In the genomic region with DNA sequence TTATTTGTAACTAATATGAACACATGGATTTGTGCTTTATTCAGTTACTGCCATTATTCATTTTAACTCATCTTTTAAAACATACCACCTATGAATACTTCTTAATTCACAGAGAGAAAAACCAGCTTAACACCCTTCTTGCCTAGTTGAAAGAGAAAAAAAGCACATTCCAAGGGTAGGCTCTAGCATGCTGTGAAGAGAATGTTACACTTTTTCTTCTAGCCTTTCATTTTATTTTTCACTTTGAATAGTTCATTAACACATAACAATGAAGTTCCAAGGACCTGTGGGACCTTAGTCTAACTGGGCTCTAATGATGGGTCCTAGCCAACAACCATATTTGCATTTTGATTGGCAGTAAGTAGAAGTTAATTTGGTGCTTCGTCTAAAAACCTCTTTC, we compare ENCODE assay signal across 28 cellular contexts.
"Had no signal": no experiment of that assay in that cellular context is flagged by ENCODE, and none has a peak within 500 bp of the region (broad histone marks: within the 10 kb centered on the region; RNA-seq: fewer than 3 reads in every experiment).

No MANE protein-coding gene starts in this region.

- H3K9me3 ChIP-seq: Peyer's patch, SJSA1, SK-N-SH had no signal

- H3K4me3 ChIP-seq: Peyer's patch, SJSA1 had no signal

- ATAC-seq: activated naive CD8-positive, alpha-beta T cell treated with anti-CD3 and anti-CD28 coated beads, Interleukin-2, amount 50 U/mL, for 24 hours; activated T-cell treated with anti-CD3 and anti-CD28 coated beads, Interleukin-2, amount 50 U/mL, for 4 hours; PC-3 had no signal

- H3K36me3 ChIP-seq: brain microvascular endothelial cell, Peyer's patch, SJSA1 had no signal

- H3K27ac ChIP-seq: brain microvascular endothelial cell, Peyer's patch, SJSA1 had no signal

- H3K4me2 ChIP-seq: SK-N-SH had no signal

- DNase-seq: activated B cell treated with CpG ODN at 0.5 μM for 24 hours; activated CD4-positive, alpha-beta memory T cell treated with anti-CD3 and anti-CD28 coated beads for 36 hours; activated CD4-positive, alpha-beta T cell treated with anti-CD3 and anti-CD28 coated beads for 4 hours; activated CD4-positive, alpha-beta T cell treated with anti-CD3 and anti-CD28 coated beads, Interleukin-2, amount 50 U/mL, for 1 hour; activated CD4-positive, CD25-positive, alpha-beta regulatory T cell treated with anti-CD3 and anti-CD28 coated beads, Interleukin-2, amount 50 U/mL, for 72 hours; activated CD8-positive, alpha-beta memory T cell treated with anti-CD3 and anti-CD28 coated beads, Interleukin-2, amount 50 U/mL, for 4 hours; activated gamma-delta T cell treated with Interleukin-2 at 50 U/mL for 16 hours; activated naive CD4-positive, alpha-beta T cell treated with anti-CD3 and anti-CD28 coated beads, Interleukin-2, amount 10 ng/mL, durations not matched to agents 7 days and 5 days; activated naive CD8-positive, alpha-beta T cell treated with anti-CD3 and anti-CD28 coated beads, Interleukin-2, amount 50 U/mL, for 24 hours; activated T-cell treated with anti-CD3 and anti-CD28 coated beads for 4 hours; activated T-cell treated with anti-CD3 and anti-CD28 coated beads, Interleukin-2, amount 50 U/mL, for 4 hours; anterior cingulate cortex; brain microvascular endothelial cell; central memory CD4-positive, alpha-beta T cell; Karpas-422; NCI-H1048; NCI-H1105 treated with DMSO at 0.1 percent for 48 hours; NCI-H1436; NCI-H1694; NCI-H2029; NCI-H345; NCI-H524 treated with DMSO at 0.1 percent for 48 hours; PC-3; Peyer's patch; RPMI8226; SHP77 treated with DMSO at 0.1 percent for 48 hours; SK-N-SH had no signal

- H3K27me3 ChIP-seq: brain microvascular endothelial cell, Peyer's patch, SJSA1 had no signal

- H3K9ac ChIP-seq: SK-N-SH had no signal

- H3K4me1 ChIP-seq: Peyer's patch, SJSA1 had no signal
